ENCODE assay signal across 29 cellular contexts in genomic region chr7:92464515-92464914, GRCh38. TPM values are rescaled to one million over a fixed set of nuclear protein-coding genes. Genes with fewer than 3 reads are reported as not detected.
"Had no signal": no experiment of that assay in that cellular context is flagged by ENCODE, and none has a peak within 500 bp of the region (broad histone marks: within the 10 kb centered on the region; RNA-seq: fewer than 3 reads in every experiment).

No MANE protein-coding gene starts in this region.

- H3K9me3 ChIP-seq: esophagus muscularis mucosa, gastroesophageal sphincter, neutrophil, ovary, psoas muscle, right atrium auricular region, tibial artery had no signal

- H3K36me3 ChIP-seq: neutrophil, ovary had no signal

- H3K4me3 ChIP-seq: esophagus muscularis mucosa, gastroesophageal sphincter, ovary, psoas muscle, right atrium auricular region, tibial artery had no signal

- FAIRE-seq: endometrium, urothelium cell line had no signal

- H3K27me3 ChIP-seq: esophagus muscularis mucosa, gastroesophageal sphincter, neutrophil, ovary, right atrium auricular region, tibial artery had no signal

- DNase-seq: activated CD4-positive, alpha-beta T cell treated with anti-CD3 and anti-CD28 coated beads, Interleukin-2, amount 10 ng/mL, durations not matched to agents 24 days and 14 days; activated CD8-positive, alpha-beta memory T cell treated with anti-CD3 and anti-CD28 coated beads, Interleukin-2, amount 10 ng/mL, durations not matched to agents 7 days and 5 days; activated CD8-positive, alpha-beta T cell treated with anti-CD3 and anti-CD28 coated beads for 36 hours; activated effector memory CD4-positive, alpha-beta T cell treated with anti-CD3 and anti-CD28 coated beads, Interleukin-2, amount 50 U/mL, for 16 hours; activated naive CD4-positive, alpha-beta T cell treated with anti-CD3 and anti-CD28 coated beads, Interleukin-2, amount 10 ng/mL, durations not matched to agents 7 days and 5 days; activated T-cell treated with anti-CD3 and anti-CD28 coated beads for 4 hours; effector CD4-positive, alpha-beta T cell; head of caudate nucleus; hypothalamus; left cardiac atrium; ovary; psoas muscle; stimulated activated CD4-positive, alpha-beta T cell treated with anti-CD3 and anti-CD28 coated beads, Interleukin-12 subunit alpha, Interleukin-12 subunit beta, amount 100 ng/mL, for 4 hours; stimulated activated CD4-positive, alpha-beta T cell treated with anti-CD3 and anti-CD28 coated beads, Interleukin-4, amount 100 ng/mL, for 4 hours; stimulated activated naive CD8-positive, alpha-beta T cell treated with anti-CD3 and anti-CD28 coated beads, Interleukin-15, Interleukin-2, amounts not matched to agents 100 U/mL and 50 U/mL, for 24 hours; substantia nigra; tibial artery had no signal

- H3K4me1 ChIP-seq: esophagus muscularis mucosa, gastroesophageal sphincter, psoas muscle, right atrium auricular region, tibial artery had no signal

- H3K27ac ChIP-seq: esophagus muscularis mucosa, gastroesophageal sphincter, neutrophil, ovary, psoas muscle, right atrium auricular region, tibial artery had no signal

- ATAC-seq: activated CD8-positive, alpha-beta memory T cell treated with anti-CD3 and anti-CD28 coated beads, Interleukin-2, amount 10 ng/mL, durations not matched to agents 7 days and 5 days; activated CD8-positive, alpha-beta T cell treated with anti-CD3 and anti-CD28 coated beads for 36 hours; gastroesophageal sphincter; left cardiac atrium; psoas muscle; stimulated activated naive CD8-positive, alpha-beta T cell treated with anti-CD3 and anti-CD28 coated beads, Interleukin-15, Interleukin-2, amounts not matched to agents 100 U/mL and 50 U/mL, for 24 hours had no signal

RNA-seq across cellular contexts. Expression of gene ERVW-1, which starts 13.2 kb away (rescaled TPM):
- total RNA-seq: activated CD4-positive, alpha-beta T cell treated with anti-CD3 and anti-CD28 coated beads, Interleukin-2, amount 10 ng/mL, durations not matched to agents 24 days and 14 days; activated CD8-positive, alpha-beta memory T cell treated with anti-CD3 and anti-CD28 coated beads, Interleukin-2, amount 10 ng/mL, durations not matched to agents 7 days and 5 days; activated CD8-positive, alpha-beta T cell treated with anti-CD3 and anti-CD28 coated beads for 36 hours; cardiac septum; esophagus muscularis mucosa; gastroesophageal sphincter; left cardiac atrium; liver; mononuclear cell; myocyte; ovary; psoas muscle; right atrium auricular region; skeletal muscle tissue; T-helper 1 cell treated with Interleukin-12 subunit alpha and Interleukin-12 subunit beta and Interleukin-4 antibody, amounts not matched to agents 30 ng/mL and 1 ng/mL, for 36 hours had no signal
